Comparison of ENCODE assay signal across 8 cellular contexts in genomic region chr3:159252772-159253384, GRCh38.
A peak's percentile ranks its signal among the peaks of the same experiment; 100 is the strongest.
DNase-seq lines count a peak whose midpoint lies in the region; ATAC-seq, FAIRE-seq and TF ChIP-seq lines count a peak whose summit lies in the region.

No MANE protein-coding gene starts in this region.

- H3K4me3 ChIP-seq in GM23338 (no peak overlapping the region), bronchial epithelial cell (ENCODE audit: low read depth, low read length) (no peak overlapping the region)

- intact Hi-C loops in activated CD4-positive, alpha-beta T cell treated with anti-CD3 and anti-CD28 coated beads, Interleukin-2, amount 10 ng/mL, durations not matched to agents 24 days and 14 days (cut with micrococcal nuclease) = loop anchor here (10.0 kb wide), 1 partner anchor 338 kb away; no protein-coding TSS in a partner anchor

- no peaks in the 10 kb centered on the region for H3K79me2 ChIP-seq in GM23338 (replicated peaks; ENCODE audit: insufficient read depth)

- H3K4me1 ChIP-seq in GM23338 (ENCODE audit: insufficient read depth) = no peaks in the 10 kb centered on the region

- no peaks in the 10 kb centered on the region for H3F3A ChIP-seq in GM23338 (replicated peaks; ENCODE audit: low read depth)

- no peaks in the 10 kb centered on the region for H3K36me3 ChIP-seq in GM23338 (ENCODE audit: insufficient read depth)
- no peaks in the 10 kb centered on the region for H3K36me3 ChIP-seq in bronchial epithelial cell (ENCODE audit: control insufficient read depth, insufficient read depth, low read length)

- no peaks in the 10 kb centered on the region for H3K9me3 Mint-ChIP-seq in GM23338
- peaks cover 15% of the 10 kb centered on the region for H3K9me3 Mint-ChIP-seq in osteocyte (ENCODE audit: unreplicated experiment)
- H3K9me3 Mint-ChIP-seq in activated CD4-positive, alpha-beta T cell treated with anti-CD3 and anti-CD28 coated beads, Interleukin-2, amount 10 ng/mL, durations not matched to agents 24 days and 14 days = peaks cover 8% of the 10 kb centered on the region

- no peaks in the 10 kb centered on the region for H3K9me2 ChIP-seq in GM23338 (ENCODE audit: insufficient read depth)

- no peaks in the 10 kb centered on the region for H4K20me1 ChIP-seq in GM23338 (replicated peaks; ENCODE audit: insufficient read depth)

- H3K4me1 Mint-ChIP-seq in GM23338 (no peaks in the 10 kb centered on the region), osteocyte (ENCODE audit: unreplicated experiment) (no peaks in the 10 kb centered on the region)
- H3K4me1 Mint-ChIP-seq in activated CD4-positive, alpha-beta T cell treated with anti-CD3 and anti-CD28 coated beads, Interleukin-2, amount 10 ng/mL, durations not matched to agents 24 days and 14 days = no peaks in the 10 kb centered on the region

- H2AFZ ChIP-seq in GM23338 = no peak overlapping the region

- no peaks in the 10 kb centered on the region for H3K27me3 Mint-ChIP-seq in GM23338 (ENCODE audit: insufficient read depth, low read depth, poor library complexity)
- peaks cover 19% of the 10 kb centered on the region for H3K27me3 Mint-ChIP-seq in osteocyte (ENCODE audit: unreplicated experiment)
- H3K27me3 Mint-ChIP-seq in activated CD4-positive, alpha-beta T cell treated with anti-CD3 and anti-CD28 coated beads, Interleukin-2, amount 10 ng/mL, durations not matched to agents 24 days and 14 days = no peaks in the 10 kb centered on the region

- H3K27ac Mint-ChIP-seq in GM23338 = no peak overlapping the region
- H3K27ac Mint-ChIP-seq in osteocyte (ENCODE audit: unreplicated experiment) = no peak overlapping the region
- H3K27ac Mint-ChIP-seq in activated CD4-positive, alpha-beta T cell treated with anti-CD3 and anti-CD28 coated beads, Interleukin-2, amount 10 ng/mL, durations not matched to agents 24 days and 14 days = no peak overlapping the region

- ATAC-seq in GM23338 = no peak; the same call in 2 of the 3 replicates

- no peaks in the 10 kb centered on the region for H3K27me3 ChIP-seq in GM23338 (ENCODE audit: insufficient read depth)
- no peaks in the 10 kb centered on the region for H3K27me3 ChIP-seq in bronchial epithelial cell (ENCODE audit: control insufficient read depth, insufficient read depth, low read length)

- H3K27ac ChIP-seq in GM23338 (ENCODE audit: low read depth) = no peak overlapping the region

- TF ChIP-seq CTCF in GM23338 (conservative IDR thresholded peaks at IDR 0.05; ENCODE audit: low read depth in 2 of 2) (peak; percentile 89 to 90), bronchial epithelial cell (IDR thresholded peaks at IDR 0.05; ENCODE audit: insufficient read depth, low read length, severe bottlenecking) (peak; percentile 61), osteocyte (IDR thresholded peaks at IDR 0.05) (peak; percentile 50)

- H3K4me2 ChIP-seq in GM23338 = no peak overlapping the region

- H3K36me3 Mint-ChIP-seq in GM23338 (ENCODE audit: low read depth) = no peaks in the 10 kb centered on the region
- no peaks in the 10 kb centered on the region for H3K36me3 Mint-ChIP-seq in osteocyte (ENCODE audit: unreplicated experiment)
- no peaks in the 10 kb centered on the region for H3K36me3 Mint-ChIP-seq in activated CD4-positive, alpha-beta T cell treated with anti-CD3 and anti-CD28 coated beads, Interleukin-2, amount 10 ng/mL, durations not matched to agents 24 days and 14 days (ENCODE audit: low read depth)

- H3K4me3 Mint-ChIP-seq in GM23338 = no peak overlapping the region
- H3K4me3 Mint-ChIP-seq in osteocyte (ENCODE audit: unreplicated experiment) = no peak overlapping the region
- H3K4me3 Mint-ChIP-seq in activated CD4-positive, alpha-beta T cell treated with anti-CD3 and anti-CD28 coated beads, Interleukin-2, amount 10 ng/mL, durations not matched to agents 24 days and 14 days = no peak overlapping the region

- DNase-seq in AG20443 (ENCODE audit: low spot score) (peak; percentile 47), GM23338 (ENCODE audit: low spot score) (peak; percentile 66), NCI-H526 treated with DMSO at 0.1 percent for 48 hours (lab: John Stamatoyannopoulos, UW) (peak; percentile 5), bronchial epithelial cell (ENCODE audit: low read depth) (peak; percentile 71), osteocyte (ENCODE audit: extremely low spot score, unreplicated experiment) (no peak), C1 segment of cervical spinal cord (lab: John Stamatoyannopoulos, UW) (no peak)
- no peak for DNase-seq in activated CD4-positive, alpha-beta T cell treated with anti-CD3 and anti-CD28 coated beads, Interleukin-2, amount 50 U/mL, for 48 hours
- DNase-seq in activated CD4-positive, alpha-beta T cell treated with anti-CD3 and anti-CD28 coated beads, Interleukin-2, amount 10 ng/mL, durations not matched to agents 24 days and 14 days = no peak

- no peak for FAIRE-seq in bronchial epithelial cell (lab: Jason Lieb, UNC)

TF ChIP-seq in GM23338, 12 proteins besides CTCF, POLR2A, EP300 and RAD21 (continues in another document):
- TF ChIP-seq ZNF114 (CRISPR knock-in tag; IDR thresholded peaks at IDR 0.05) (no peak), STAT1 (IDR thresholded peaks at IDR 0.05; ENCODE audit: unreplicated experiment) (no peak), POLR2AphosphoS5 (IDR thresholded peaks at IDR 0.05; ENCODE audit: low read depth) (no peak), REST (IDR thresholded peaks at IDR 0.05; ENCODE audit: unreplicated experiment) (no peak), ZNF331 (CRISPR knock-in tag; IDR thresholded peaks at IDR 0.05; ENCODE audit: low read depth) (no peak)

Comparison
In these comparisons a context has a peak if more than half of its experiments do, and no peak if none do; other contexts are left out.
1. DNase-seq: peak in AG20443 (single experiment), GM23338 (single experiment), NCI-H526 treated with DMSO at 0.1 percent for 48 hours (single experiment) and bronchial epithelial cell (single experiment); none in osteocyte (single experiment), activated CD4-positive, alpha-beta T cell treated with anti-CD3 and anti-CD28 coated beads, Interleukin-2, amount 50 U/mL, for 48 hours (0 of 2), C1 segment of cervical spinal cord (0 of 14) and activated CD4-positive, alpha-beta T cell treated with anti-CD3 and anti-CD28 coated beads, Interleukin-2, amount 10 ng/mL, durations not matched to agents 24 days and 14 days (single experiment).
2. Peak in every context shown above with its lines, with median percentiles within 50 percentile points of each other: CTCF ChIP-seq.